ENCODE assay signal across 7 cellular contexts in the genomic region with DNA sequence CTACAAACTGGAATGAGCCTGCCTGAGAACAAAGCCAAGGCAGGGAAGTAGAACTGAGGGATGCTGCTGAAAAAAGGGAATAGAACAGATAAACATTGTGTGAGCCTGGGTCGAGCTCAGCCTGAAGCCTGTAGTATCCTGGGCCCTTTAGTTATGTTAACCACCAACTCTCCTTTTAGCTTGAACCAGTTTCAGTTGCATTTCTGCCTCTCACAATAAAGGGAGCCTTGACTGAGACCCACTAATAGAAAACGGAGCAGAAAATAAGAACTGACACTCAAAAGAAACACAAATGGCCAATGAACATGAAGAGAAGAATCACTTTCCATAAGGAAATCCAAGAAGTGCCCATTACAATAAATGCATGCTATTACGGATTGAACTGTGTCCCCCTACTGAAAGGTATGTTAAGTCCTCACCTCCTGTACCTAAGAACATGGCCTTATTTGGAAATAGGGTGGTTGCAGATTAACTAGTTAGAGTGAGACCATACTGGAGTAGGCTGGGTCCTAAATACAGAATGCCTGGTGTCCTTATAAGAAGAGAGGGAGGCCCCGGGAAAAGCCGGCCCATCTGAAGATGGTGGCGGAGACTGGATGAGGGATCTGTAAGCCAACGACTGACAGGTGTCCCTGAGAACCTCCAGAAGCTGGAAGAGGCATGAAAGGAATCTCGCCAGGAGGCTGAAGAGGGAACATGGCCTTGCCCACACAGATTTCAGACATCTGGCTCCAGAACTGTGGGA.
DNase-seq lines count a peak whose midpoint lies in the region; ATAC-seq and TF ChIP-seq lines count a peak whose summit lies in the region.
"Not testable (repeated sequence)": the region's sequence is repeated elsewhere in the genome, so short reads cannot be mapped to it uniquely, and the experiment has no call there.

No MANE protein-coding gene starts in this region.

- not testable (repeated sequence) for H4K20me1 ChIP-seq in GM23338 (replicated peaks; ENCODE audit: insufficient read depth); hepatocyte (ENCODE audit: insufficient read depth, poor library complexity, severe bottlenecking)

- H3K79me2 ChIP-seq in GM23338 (replicated peaks; ENCODE audit: insufficient read depth); hepatocyte: not testable (repeated sequence)

- H3K9ac ChIP-seq in endodermal cell (ENCODE audit: extremely low read depth, low read length, poor library complexity, severe bottlenecking): not testable (repeated sequence)

- H3K4me3 ChIP-seq in GM23338; endodermal cell (ENCODE audit: low read length); hepatocyte; lower lobe of right lung; spleen: not testable (repeated sequence)

- not testable (repeated sequence) for H3F3A ChIP-seq in GM23338 (replicated peaks; ENCODE audit: low read depth)

- 29% methylated on average over 1 of the region's 8 CpGs; no CpG with 5 or more reads in 1 of the 2 experiments for WGBS in endodermal cell (ENCODE audit: insufficient coverage in 1 of 2, insufficient read length in 1 of 2), 2 experiments
- WGBS in hepatocyte (ENCODE audit: low lambda C conversion rate, missing lambda C conversion rate): 41% methylated on average over 8 of the region's 8 CpGs
- WGBS in spleen, 5 donors: 76 to 89% (median 83%) methylated on average over 7 of the region's 8 CpGs; no CpG with 5 or more reads in 2 of the 5 donors

- intact Hi-C loops in lower lobe of right lung (cut with DNase I); spleen (cut with DNase I; ENCODE audit: low total_unique reads): not testable (repeated sequence)

- not testable (repeated sequence) for H3K4me3 Mint-ChIP-seq in GM23338, endodermal cell

- H3K9me2 ChIP-seq in GM23338 (ENCODE audit: insufficient read depth); hepatocyte (replicated peaks; ENCODE audit: insufficient read depth): not testable (repeated sequence)

- not testable (repeated sequence) for H3K27me3 Mint-ChIP-seq in GM23338 (ENCODE audit: insufficient read depth, low read depth, poor library complexity); endodermal cell (ENCODE audit: insufficient read depth)

- H3K36me3 Mint-ChIP-seq in GM23338 (ENCODE audit: low read depth); endodermal cell (ENCODE audit: low read depth): not testable (repeated sequence)

- H3K4me1 Mint-ChIP-seq in GM23338, endodermal cell: not testable (repeated sequence)

- H2AFZ ChIP-seq in GM23338, hepatocyte: not testable (repeated sequence)

- H3K36me3 ChIP-seq in GM23338 (ENCODE audit: insufficient read depth); endodermal cell (ENCODE audit: control insufficient read depth, insufficient read depth, low read length); hepatocyte (replicated peaks; ENCODE audit: insufficient read depth, low read depth); lower lobe of right lung; spleen: not testable (repeated sequence)

- not testable (repeated sequence) for DNase-seq in GM23338 (ENCODE audit: low spot score); lower lobe of right lung
- DNase-seq in endodermal cell (peak; percentile 1), hepatocyte (ENCODE audit: low spot score) (peak; percentile 1), spleen (peak; percentile 29)

- H3K4me2 ChIP-seq in GM23338, hepatocyte: not testable (repeated sequence)

- not testable (repeated sequence) for H3K4me1 ChIP-seq in GM23338 (ENCODE audit: insufficient read depth); endodermal cell (ENCODE audit: control insufficient read depth, insufficient read depth, low read length); hepatocyte (ENCODE audit: insufficient read depth); lower lobe of right lung; spleen

- not testable (repeated sequence) for H3K9me3 Mint-ChIP-seq in GM23338, endodermal cell

- TF ChIP-seq CTCF in GM23338 (conservative IDR thresholded peaks at IDR 0.05; ENCODE audit: low read depth in 2 of 2); endodermal cell (conservative IDR thresholded peaks at IDR 0.05); hepatocyte (IDR thresholded peaks at IDR 0.05; ENCODE audit: poor library complexity); lower lobe of right lung (IDR thresholded peaks at IDR 0.05); spleen (IDR thresholded peaks at IDR 0.05 in 8 of 11, conservative IDR thresholded peaks at IDR 0.05 in 3 of 11): not testable (repeated sequence)

- not testable (repeated sequence) for H3K9me3 ChIP-seq in endodermal cell (ENCODE audit: control insufficient read depth, low read length); hepatocyte (ENCODE audit: low read depth); lower lobe of right lung; spleen

- not testable (repeated sequence) for H3K27ac ChIP-seq in GM23338 (ENCODE audit: low read depth); endodermal cell (ENCODE audit: low read depth, low read length); lower lobe of right lung; spleen
- peak overlapping the region; percentile 93 for H3K27ac ChIP-seq in hepatocyte

- not testable (repeated sequence) for H3K27ac Mint-ChIP-seq in GM23338
- H3K27ac Mint-ChIP-seq in endodermal cell: peak overlapping the region; percentile 44

- H3K27me3 ChIP-seq in GM23338 (ENCODE audit: insufficient read depth); endodermal cell (ENCODE audit: control insufficient read depth, insufficient read depth, low read length, poor library complexity, severe bottlenecking); hepatocyte; lower lobe of right lung (ENCODE audit: low read depth); spleen (replicated peaks in 1 of 7): not testable (repeated sequence)

- ATAC-seq in GM19023 (IDR thresholded peaks at IDR 0.05; ENCODE audit: unreplicated experiment) (peak; percentile 54), GM23338 (peak; percentile 75), HG03571 (IDR thresholded peaks at IDR 0.05; ENCODE audit: unreplicated experiment) (peak; percentile 61), lower lobe of right lung (peak; percentile 29 to 47)

- not testable (repeated sequence) for TF ChIP-seq POLR2A in spleen (IDR thresholded peaks at IDR 0.05)
